ENCODE assay signal across 18 cellular contexts in genomic region chr9:31733166-31733565, GRCh38.
DNase-seq lines count a peak whose midpoint lies in the region; ATAC-seq and TF ChIP-seq lines count a peak whose summit lies in the region.
"Had no signal": no experiment of that assay in that cellular context is flagged by ENCODE, and none has a peak within 500 bp of the region (broad histone marks: within the 10 kb centered on the region; RNA-seq: fewer than 3 reads in every experiment).

No MANE protein-coding gene starts in this region.

- peak overlapping the region; percentile 76; the same call in 1 of the 2 replicates for H2AFZ ChIP-seq in OCI-LY3 (ENCODE audit: low read depth, low read length)

- ATAC-seq in foreskin keratinocyte: peak; percentile 61
- ATAC-seq in GM21526 (IDR thresholded peaks at IDR 0.05; ENCODE audit: low FRiP score, unreplicated experiment): no peak

- TF ChIP-seq EP300 in esophagus muscularis mucosa (IDR thresholded peaks at IDR 0.05): no peak

- H4K20me1 ChIP-seq in OCI-LY3 (ENCODE audit: insufficient read depth, low read length): no peaks in the 10 kb centered on the region

- H3K27ac ChIP-seq in OCI-LY3 (ENCODE audit: low read length) (no peak overlapping the region), foreskin keratinocyte (peak overlapping the region; percentile 52), esophagus muscularis mucosa (replicated peaks in 1 of 4) (no peak overlapping the region)

- in situ Hi-C loops in SK-MEL-5 (cut with HindIII; ENCODE audit: low pct_unique_long_range_greater_than_20kb, low sequenced_read_pairs): no loop called here

- H3K9me3 ChIP-seq in OCI-LY3 (ENCODE audit: insufficient read depth, low read length) (no peaks in the 10 kb centered on the region), esophagus muscularis mucosa (no peaks in the 10 kb centered on the region)
- H3K9me3 ChIP-seq: BE2C, Caco-2 had no signal

- H3K79me2 ChIP-seq in OCI-LY3 (ENCODE audit: low read length): no peaks in the 10 kb centered on the region

- DNase-seq in SK-MEL-5 (ENCODE audit: low read depth, low spot score): peak; percentile 91
- DNase-seq in foreskin keratinocyte: peak; percentile 52 to 80
- no peak for DNase-seq in putamen (ENCODE audit: low spot score)
- DNase-seq in NCI-H748 (lab: John Stamatoyannopoulos, UW; ENCODE audit: unreplicated experiment): no peak
- DNase-seq in esophagus muscularis mucosa (ENCODE audit: extremely low spot score): no peak
- DNase-seq: ACHN; BE2C; C1 segment of cervical spinal cord; Caco-2; CD4-positive, CD25-positive, alpha-beta regulatory T cell; CD8-positive, alpha-beta memory T cell; DMS153; DMS79; GDM1; GOT3; H9 had no signal

- intact Hi-C loops in esophagus muscularis mucosa (cut with DNase I): no loop called here

- WGBS in esophagus muscularis mucosa: 79% methylated on average over 3 of the region's 3 CpGs

- no peak for TF ChIP-seq CTCF in OCI-LY3 (IDR thresholded peaks at IDR 0.05; ENCODE audit: low read depth, low read length)
- no peak for TF ChIP-seq CTCF in foreskin keratinocyte (conservative IDR thresholded peaks at IDR 0.05)
- no peak for TF ChIP-seq CTCF in esophagus muscularis mucosa (IDR thresholded peaks at IDR 0.05)

- H3K4me2 ChIP-seq in OCI-LY3 (ENCODE audit: low read length): no peak overlapping the region

- H3K9ac ChIP-seq in OCI-LY3 (ENCODE audit: low read length): no peak overlapping the region

- no peaks in the 10 kb centered on the region for H3K36me3 ChIP-seq in OCI-LY3 (replicated peaks; ENCODE audit: low read depth, low read length)
- H3K36me3 ChIP-seq in esophagus muscularis mucosa: no peaks in the 10 kb centered on the region
- H3K36me3 ChIP-seq: BE2C had no signal

- H3K4me3 ChIP-seq in OCI-LY3 (ENCODE audit: low read length): no peak overlapping the region
- H3K4me3 ChIP-seq in esophagus muscularis mucosa: no peak overlapping the region

- no peaks in the 10 kb centered on the region for H3K4me1 ChIP-seq in OCI-LY3 (ENCODE audit: low read length)
- H3K4me1 ChIP-seq in foreskin keratinocyte: peaks cover 3% of the 10 kb centered on the region
- no peaks in the 10 kb centered on the region for H3K4me1 ChIP-seq in esophagus muscularis mucosa
- H3K4me1 ChIP-seq: BE2C, Caco-2 had no signal

- TF ChIP-seq POLR2A in esophagus muscularis mucosa (IDR thresholded peaks at IDR 0.05; ENCODE audit: low read depth): no peak

- H3K27me3 ChIP-seq in OCI-LY3 (ENCODE audit: low read depth, low read length) (no peaks in the 10 kb centered on the region), foreskin keratinocyte (no peaks in the 10 kb centered on the region), esophagus muscularis mucosa (no peaks in the 10 kb centered on the region)
- H3K27me3 ChIP-seq: BE2C had no signal

Comparison
In these comparisons a context has a peak if more than half of its experiments do, and no peak if none do; other contexts are left out.
1. DNase-seq: peak in SK-MEL-5 (single experiment) and foreskin keratinocyte (2 of 2); none in putamen (single experiment), NCI-H748 (single experiment) and esophagus muscularis mucosa (single experiment).